8 cellular contexts compared by ENCODE assay signal in the genomic region with DNA sequence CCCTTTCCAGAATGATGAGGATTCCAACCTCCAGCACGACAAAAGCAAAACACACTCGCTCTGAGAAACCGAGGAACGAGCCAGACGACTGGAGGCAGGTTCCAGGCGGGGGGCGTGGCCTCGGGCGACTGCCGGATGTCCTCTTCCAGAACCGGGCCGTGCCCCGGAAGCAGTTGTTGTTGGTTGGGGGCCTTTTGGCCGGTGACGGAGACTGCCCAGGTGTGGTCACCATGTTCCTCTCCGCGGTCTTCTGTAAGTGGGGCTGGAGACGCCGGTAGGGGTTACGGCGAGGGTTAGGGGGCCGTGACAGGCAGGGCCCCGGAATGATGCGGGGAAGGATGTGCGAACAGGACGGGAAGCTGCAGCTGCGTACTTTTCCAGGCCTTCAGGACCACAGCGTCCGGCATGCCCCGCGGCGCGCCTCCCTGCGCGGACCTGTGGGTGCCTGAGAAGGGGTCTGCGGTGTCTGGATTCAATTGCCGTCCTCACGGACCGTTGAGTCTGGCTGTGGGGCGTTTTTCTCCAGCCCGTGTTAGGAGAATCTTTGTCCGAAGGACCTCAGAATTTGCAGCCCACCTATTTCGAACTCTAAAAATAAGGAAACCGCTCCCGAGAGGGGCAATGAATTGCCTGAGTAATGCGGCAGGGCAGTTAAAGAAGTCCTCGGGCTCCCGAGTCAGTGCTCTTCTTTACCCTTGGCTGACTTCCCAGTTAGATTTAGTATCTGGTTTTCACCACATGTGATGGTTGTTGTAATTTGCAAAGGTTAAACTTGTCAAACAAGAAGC. TPM values are rescaled to one million over a fixed set of nuclear protein-coding genes. Genes with fewer than 3 reads are reported as not detected.
DNase-seq lines count a peak whose midpoint lies in the region; ATAC-seq and TF ChIP-seq lines count a peak whose summit lies in the region.

A gene (plus strand): TSS at position 172 of the 788 bp plus-strand sequence. CDS start 59 bp downstream, at position 231.

- H3K36me3 ChIP-seq in right atrium auricular region (no peaks in the 10 kb centered on the region), uterus (no peaks in the 10 kb centered on the region)

- H3K9me3 ChIP-seq in right atrium auricular region, result no peaks in the 10 kb centered on the region
- H3K9me3 ChIP-seq in uterus, result no peaks in the 10 kb centered on the region

- DNase-seq in NCI-H187 (lab: John Stamatoyannopoulos, UW) (peak; percentile 91 to 93), T-helper 2 cell (peak; percentile 80 to 94 (median 85)), right atrium auricular region (ENCODE audit: low spot score) (peak; percentile 95), pulmonary artery endothelial cell (ENCODE audit: low read depth, low spot score) (peak; percentile 74), uterus (peak; percentile 93 to 95)

- H3K27ac ChIP-seq in angular gyrus (ENCODE audit: low read depth, low read length) (peak within 1 kb of the TSS; percentile 90), right atrium auricular region (peak within 1 kb of the TSS; percentile 93 to 94), uterus (peak within 1 kb of the TSS; percentile 88 to 93)

- H3K4me3 ChIP-seq in right atrium auricular region (peak within 1 kb of the TSS; percentile 75 to 89), uterus (peak within 1 kb of the TSS; percentile 55 to 91)

- no peaks in the 10 kb centered on the region for H3K27me3 ChIP-seq in right atrium auricular region
- no peaks in the 10 kb centered on the region for H3K27me3 ChIP-seq in uterus

- TF ChIP-seq POLR2A in GM15510 (IDR thresholded peaks at IDR 0.05; ENCODE audit: borderline replicate concordance, extremely low read depth, insufficient read length) (peak; percentile 85), uterus (IDR thresholded peaks at IDR 0.05) (peak; percentile 68 to 76)

- H3K4me1 ChIP-seq in right atrium auricular region (peaks cover 0 to 50% of the 10 kb centered on the region in 2 donors), uterus (no peaks in the 10 kb centered on the region)

- intact Hi-C loops in uterus (cut with DNase I; ENCODE audit: low total_unique reads), result no loop called here

- ATAC-seq in HG02885 (IDR thresholded peaks at IDR 0.05; ENCODE audit: poor library complexity, unreplicated experiment), result peak; percentile 97

- TF ChIP-seq CTCF in right atrium auricular region (IDR thresholded peaks at IDR 0.05) (peak in 1 of 2 donors; percentile 18), uterus (IDR thresholded peaks at IDR 0.05) (no peak)

RNA-seq across cellular contexts. Expression of the gene that starts here (rescaled TPM):
- total RNA-seq in right atrium auricular region (100 to 1,000 TPM; 270 to 370 TPM), pulmonary artery endothelial cell (75.8 and 76.7 TPM in 2 replicates), uterus (100 to 1,000 TPM in 1 of 4 donors, 10 to 100 TPM in 3; 51.7 to 404 (median 71.4) TPM)

Comparison
In these comparisons a context has a peak if more than half of its experiments do, and no peak if none do; other contexts are left out.
1. Peak in every context shown above with its lines: DNase-seq, ATAC-seq, H3K4me3 ChIP-seq and H3K27ac ChIP-seq.